Comparison of ENCODE assay signal across 20 cellular contexts in the genomic region with DNA sequence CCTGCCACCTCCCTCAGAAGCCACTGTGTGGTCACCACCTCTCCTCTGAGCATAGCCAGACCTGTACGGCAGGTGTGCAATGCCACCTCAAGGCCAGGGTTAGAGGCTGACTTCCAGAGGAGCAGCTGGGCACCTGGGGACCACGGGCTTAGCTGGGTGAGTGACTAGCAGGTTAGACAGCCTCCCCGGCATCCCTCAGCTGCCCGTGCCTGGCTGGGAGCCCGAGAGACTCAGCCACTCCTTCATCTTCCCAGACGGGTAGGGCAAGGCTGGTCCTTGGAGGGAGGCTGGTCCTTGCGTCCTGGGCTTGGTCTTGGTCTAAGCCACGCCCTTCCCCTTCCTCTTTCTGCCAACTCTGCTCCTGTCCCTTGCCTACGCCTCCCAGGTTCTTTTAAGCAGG. TPM values are rescaled to one million over a fixed set of nuclear protein-coding genes. Genes with fewer than 3 reads are reported as not detected.
DNase-seq lines count a peak whose midpoint lies in the region; ATAC-seq and TF ChIP-seq lines count a peak whose summit lies in the region.
"Had no signal": no experiment of that assay in that cellular context is flagged by ENCODE, and none has a peak within 500 bp of the region (broad histone marks: within the 10 kb centered on the region; RNA-seq: fewer than 3 reads in every experiment).

No MANE protein-coding gene starts in this region.

- H3K4me3 ChIP-seq in MG63 = no peak overlapping the region
- no peak overlapping the region for H3K4me3 ChIP-seq in mucosa of descending colon
- H3K4me3 ChIP-seq in effector memory CD4-positive, alpha-beta T cell (ENCODE audit: insufficient read depth, low read depth, low read length, poor library complexity, severe bottlenecking) = no peak overlapping the region
- H3K4me3 ChIP-seq: ovary, suprapubic skin had no signal

- TF ChIP-seq CTCF in VCaP (conservative IDR thresholded peaks at IDR 0.05) (no peak), mucosa of descending colon (IDR thresholded peaks at IDR 0.05) (no peak)

- intact Hi-C loops in mucosa of descending colon (cut with DNase I, micrococcal nuclease) (no loop called here), left cardiac atrium (cut with DNase I) (no loop called here)

- no peaks in the 10 kb centered on the region for H3K4me1 ChIP-seq in mucosa of descending colon (ENCODE audit: low read depth)
- no peaks in the 10 kb centered on the region for H3K4me1 ChIP-seq in effector memory CD4-positive, alpha-beta T cell (ENCODE audit: control insufficient read depth, insufficient read depth, low read length, poor library complexity, severe bottlenecking)

- ATAC-seq in mucosa of descending colon (peak; percentile 67), left cardiac atrium (no peak), HG03354 (IDR thresholded peaks at IDR 0.05; ENCODE audit: poor library complexity, severe bottlenecking, unreplicated experiment) (no peak)
- ATAC-seq: activated naive CD4-positive, alpha-beta T cell treated with anti-CD3 and anti-CD28 coated beads, Interleukin-2, amount 50 U/mL, for 72 hours; left lobe of liver had no signal

- peak; percentile 94 for DNase-seq in DMS79 (lab: John Stamatoyannopoulos, UW)
- DNase-seq in MG63 = peak; percentile 24
- DNase-seq in mucosa of descending colon = peak in 1 of 3 donors; percentile 26
- DNase-seq in putamen (ENCODE audit: low spot score) = no peak
- DNase-seq in left cardiac atrium = no peak
- DNase-seq in effector memory CD4-positive, alpha-beta T cell = no peak
- DNase-seq: activated CD4-positive, alpha-beta T cell treated with anti-CD3 and anti-CD28 coated beads, Interleukin-2, amount 10 ng/mL, durations not matched to agents 7 days and 5 days; activated T-cell treated with anti-CD3 and anti-CD28 coated beads for 4 hours; GF-D8; ovary; stimulated activated CD4-positive, alpha-beta T cell treated with anti-CD3 and anti-CD28 coated beads, Interleukin-4, amount 100 ng/mL, for 24 hours; stimulated activated CD8-positive, alpha-beta memory T cell treated with anti-CD3 and anti-CD28 coated beads, Interleukin-4, amount 100 ng/mL, for 48 hours had no signal

- H3K27ac ChIP-seq in VCaP = peak overlapping the region; percentile 70
- H3K27ac ChIP-seq in effector memory CD4-positive, alpha-beta T cell (ENCODE audit: insufficient read depth, low read length, poor library complexity, severe bottlenecking) = no peak overlapping the region
- H3K27ac ChIP-seq: ovary, suprapubic skin had no signal

- H3K27me3 ChIP-seq in MG63 = peaks cover 49% of the 10 kb centered on the region
- H3K27me3 ChIP-seq in effector memory CD4-positive, alpha-beta T cell (replicated peaks; ENCODE audit: control insufficient read depth, insufficient read depth, low read length, poor library complexity, severe bottlenecking) = no peaks in the 10 kb centered on the region
- H3K27me3 ChIP-seq: ovary had no signal

- no peaks in the 10 kb centered on the region for H3K9me3 ChIP-seq in MG63
- H3K9me3 ChIP-seq in mucosa of descending colon = no peaks in the 10 kb centered on the region
- no peaks in the 10 kb centered on the region for H3K9me3 ChIP-seq in effector memory CD4-positive, alpha-beta T cell (ENCODE audit: control insufficient read depth, low read length)
- H3K9me3 ChIP-seq: ovary, suprapubic skin had no signal

- H3K36me3 ChIP-seq in MG63 = no peaks in the 10 kb centered on the region
- H3K36me3 ChIP-seq in mucosa of descending colon (ENCODE audit: low read depth) = no peaks in the 10 kb centered on the region
- no peaks in the 10 kb centered on the region for H3K36me3 ChIP-seq in effector memory CD4-positive, alpha-beta T cell (ENCODE audit: control insufficient read depth, insufficient read depth, low read length)
- H3K36me3 ChIP-seq: ovary, suprapubic skin had no signal

RNA-seq across cellular contexts. Expression of a gene that starts 7.8 kb away (rescaled TPM):
- not detected in 2 replicates for total RNA-seq in MG63 (2014; rRNA removed; shearing (Covaris generic); ENCODE audit: low replicate concordance)
- total RNA-seq in mucosa of descending colon (not detected), left cardiac atrium (not detected)
- total RNA-seq: activated CD4-positive, alpha-beta T cell treated with anti-CD3 and anti-CD28 coated beads, Interleukin-2, amount 10 ng/mL, durations not matched to agents 7 days and 5 days; epithelial cell of proximal tubule; left lobe of liver; myocyte had no signal

RNA-seq across cellular contexts. Expression of a gene that starts 52.7 kb away (rescaled TPM):
- total RNA-seq in MG63 (2014; rRNA removed; shearing (Covaris generic); ENCODE audit: low replicate concordance) = not detected in 2 replicates
- not detected for total RNA-seq in mucosa of descending colon
- not detected for total RNA-seq in left cardiac atrium
- total RNA-seq: activated CD4-positive, alpha-beta T cell treated with anti-CD3 and anti-CD28 coated beads, Interleukin-2, amount 10 ng/mL, durations not matched to agents 7 days and 5 days; activated naive CD4-positive, alpha-beta T cell treated with anti-CD3 and anti-CD28 coated beads, Interleukin-2, amount 50 U/mL, for 72 hours; epithelial cell of proximal tubule; left lobe of liver; myocyte; ovary; skeletal muscle tissue; suprapubic skin had no signal

Comparison
In these comparisons a context has a peak if more than half of its experiments do, and no peak if none do; other contexts are left out.
1. DNase-seq: peak in DMS79 (single experiment) and MG63 (single experiment); none in putamen (single experiment), left cardiac atrium (single experiment) and effector memory CD4-positive, alpha-beta T cell (0 of 3).